1 cellular context compared by ENCODE assay signal in the genomic region with DNA sequence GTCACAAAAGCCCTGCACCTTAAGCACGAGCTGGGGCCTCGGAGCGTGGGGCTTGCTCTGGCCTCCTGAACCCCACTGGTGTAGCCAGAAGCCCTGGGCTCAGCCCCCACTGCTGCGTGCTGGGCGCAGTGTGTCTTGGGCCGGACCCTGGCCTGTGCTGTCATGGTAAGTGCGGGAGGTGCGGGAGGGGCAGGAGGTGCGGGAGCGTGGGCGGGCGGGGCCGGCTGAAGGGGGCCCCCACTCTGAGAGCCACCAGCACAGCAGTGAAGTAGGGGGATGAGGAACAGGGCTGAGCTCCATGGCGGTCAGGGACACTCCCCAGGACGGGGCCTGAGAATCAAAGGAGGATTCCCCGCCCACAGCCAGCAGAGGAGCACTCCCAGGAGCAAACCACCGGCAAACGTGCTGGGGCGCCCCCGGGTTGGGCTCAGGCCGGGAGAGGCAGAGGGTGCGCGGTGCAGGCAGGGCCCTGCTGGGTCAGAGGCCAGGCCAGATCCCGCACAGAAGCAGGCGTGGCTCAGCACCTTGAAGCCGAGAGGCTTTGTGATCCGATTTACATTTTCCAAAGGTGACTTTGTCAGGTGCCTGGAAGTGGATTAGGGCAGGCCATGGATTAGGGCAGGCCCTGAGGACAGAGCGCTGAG.
TF ChIP-seq lines count a peak whose summit lies in the region.

No MANE protein-coding gene starts in this region.

TF ChIP-seq in H1, 55 proteins besides CTCF, POLR2A, EP300 and RAD21:
- TF ChIP-seq CREB1 (IDR thresholded peaks at IDR 0.05), result peak; percentile 19; the same call in 1 of the 2 replicates
- no peak for TF ChIP-seq SP1 (IDR thresholded peaks at IDR 0.05; ENCODE audit: low read depth, low read length)
- TF ChIP-seq SAP30 (IDR thresholded peaks at IDR 0.05; ENCODE audit: insufficient read depth, insufficient replicate concordance, low read length), result no peak
- TF ChIP-seq TBP (IDR thresholded peaks at IDR 0.05; ENCODE audit: low read depth, low read length), result 0 out of 2 replicates have a peak, but pooled peaks have one; percentile 19
- TF ChIP-seq, protein P1, sequence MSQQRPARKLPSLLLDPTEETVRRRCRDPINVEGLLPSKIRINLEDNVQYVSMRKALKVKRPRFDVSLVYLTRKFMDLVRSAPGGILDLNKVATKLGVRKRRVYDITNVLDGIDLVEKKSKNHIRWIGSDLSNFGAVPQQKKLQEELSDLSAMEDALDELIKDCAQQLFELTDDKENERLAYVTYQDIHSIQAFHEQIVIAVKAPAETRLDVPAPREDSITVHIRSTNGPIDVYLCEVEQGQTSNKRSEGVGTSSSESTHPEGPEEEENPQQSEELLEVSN (IDR thresholded peaks at IDR 0.05), result 0 out of 2 replicates have a peak, but pooled peaks have one; percentile 36
- TF ChIP-seq SUZ12 (IDR thresholded peaks at IDR 0.05; ENCODE audit: low read length), result no peak
- TF ChIP-seq EGR1 (IDR thresholded peaks at IDR 0.05; ENCODE audit: borderline replicate concordance, low read depth, low read length), result no peak
- no peak for TF ChIP-seq CBX5 (IDR thresholded peaks at IDR 0.05; ENCODE audit: low read depth, low read length)
- TF ChIP-seq CTBP2 (IDR thresholded peaks at IDR 0.05; ENCODE audit: borderline replicate concordance, insufficient read depth, insufficient read length, low read length), result no peak
- TF ChIP-seq FOSL1 (IDR thresholded peaks at IDR 0.05; ENCODE audit: insufficient read depth, low read depth, low read length), result no peak
- no peak for TF ChIP-seq ASH2L (IDR thresholded peaks at IDR 0.05; ENCODE audit: low read length)
- TF ChIP-seq, protein P2, sequence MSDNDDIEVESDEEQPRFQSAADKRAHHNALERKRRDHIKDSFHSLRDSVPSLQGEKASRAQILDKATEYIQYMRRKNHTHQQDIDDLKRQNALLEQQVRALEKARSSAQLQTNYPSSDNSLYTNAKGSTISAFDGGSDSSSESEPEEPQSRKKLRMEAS (IDR thresholded peaks at IDR 0.05), result peak; percentile 61
- TF ChIP-seq TAF1 (IDR thresholded peaks at IDR 0.05; ENCODE audit: low read depth, low read length), result 0 out of 2 replicates have a peak, but pooled peaks have one; percentile 33
- 0 out of 2 replicates have a peak, but pooled peaks have one; percentile 11 for TF ChIP-seq YY1 (IDR thresholded peaks at IDR 0.05; ENCODE audit: low read depth, low read length)
- TF ChIP-seq JUN (IDR thresholded peaks at IDR 0.05; ENCODE audit: low read depth, low read length), result no peak
- TF ChIP-seq CHD2 (IDR thresholded peaks at IDR 0.05; ENCODE audit: low read length), result no peak
- TF ChIP-seq TCF12 (IDR thresholded peaks at IDR 0.05; ENCODE audit: low read depth, low read length), result no peak
- TF ChIP-seq SP4 (IDR thresholded peaks at IDR 0.05; ENCODE audit: low read length), result no peak
- no peak for TF ChIP-seq CEBPB (IDR thresholded peaks at IDR 0.05; ENCODE audit: low read depth, low read length)
- TF ChIP-seq RXRA (IDR thresholded peaks at IDR 0.05; ENCODE audit: insufficient read depth, low read depth, low read length), result no peak
- TF ChIP-seq SRF (IDR thresholded peaks at IDR 0.05; ENCODE audit: low read depth, low read length), result no peak
- no peak for TF ChIP-seq HDAC2 (IDR thresholded peaks at IDR 0.05; ENCODE audit: borderline replicate concordance in 1 of 2, low read depth in 2 of 2, low read length in 2 of 2)
